8 cellular contexts compared by ENCODE assay signal in genomic region chr5:134006119-134006514, GRCh38. TPM values are rescaled to one million over a fixed set of nuclear protein-coding genes. Genes with fewer than 3 reads are reported as not detected.
DNase-seq lines count a peak whose midpoint lies in the region; ATAC-seq, FAIRE-seq and TF ChIP-seq lines count a peak whose summit lies in the region.
"Had no signal": no experiment of that assay in that cellular context is flagged by ENCODE, and none has a peak within 500 bp of the region (broad histone marks: within the 10 kb centered on the region; RNA-seq: fewer than 3 reads in every experiment).

No MANE protein-coding gene starts in this region.

- no peak for FAIRE-seq in kidney (lab: Jason Lieb, UNC)

- H3K27ac ChIP-seq in HUES64 (ENCODE audit: low read depth, low read length): no peak overlapping the region
- H3K27ac ChIP-seq in kidney (ENCODE audit: low read depth in 2 of 2, low read length in 2 of 2): peak overlapping the region; percentile 98 to 99
- peak overlapping the region; percentile 95 for H3K27ac ChIP-seq in stomach smooth muscle (ENCODE audit: low read length)

- H3K4me3 Mint-ChIP-seq in activated naive CD8-positive, alpha-beta T cell treated with anti-CD3 and anti-CD28 coated beads, Interleukin-2, amount 50 U/mL, for 24 hours: peak overlapping the region; percentile 88

- intact Hi-C loops in kidney (cut with DNase I): no loop called here

- DNase-seq in activated naive CD8-positive, alpha-beta T cell treated with anti-CD3 and anti-CD28 coated beads, Interleukin-2, amount 50 U/mL, for 24 hours: no peak
- peak; percentile 77 for DNase-seq in kidney
- DNase-seq in ecto neural progenitor cell (ENCODE audit: low spot score): no peak
- DNase-seq: stimulated activated CD8-positive, alpha-beta memory T cell treated with anti-CD3 and anti-CD28 coated beads, Interleukin-4, amount 100 ng/mL, for 48 hours had no signal

- H3K36me3 Mint-ChIP-seq in activated naive CD8-positive, alpha-beta T cell treated with anti-CD3 and anti-CD28 coated beads, Interleukin-2, amount 50 U/mL, for 24 hours (ENCODE audit: low read depth): peaks cover 27% of the 10 kb centered on the region

- H3K4me1 ChIP-seq in HUES64 (ENCODE audit: insufficient read depth, low read length) (peaks cover 19% of the 10 kb centered on the region), kidney (ENCODE audit: control insufficient read depth in 1 of 2, insufficient read depth in 1 of 2, low read depth in 1 of 2, low read length in 2 of 2) (peaks cover 22 to 28% of the 10 kb centered on the region in 2 donors), stomach smooth muscle (ENCODE audit: control insufficient read depth, insufficient read depth, low read length) (peaks cover 36% of the 10 kb centered on the region)

- no peaks in the 10 kb centered on the region for H3K27me3 ChIP-seq in HUES64 (ENCODE audit: insufficient read depth, low read length)
- no peaks in the 10 kb centered on the region for H3K27me3 ChIP-seq in stomach smooth muscle (ENCODE audit: control insufficient read depth in 1 of 2, insufficient read depth in 2 of 2, low read length in 2 of 2)

- H3K9me3 ChIP-seq in HUES64 (ENCODE audit: insufficient read depth, low read depth, low read length) (no peaks in the 10 kb centered on the region), kidney (ENCODE audit: control insufficient read depth in 1 of 2, low read length in 2 of 2) (no peaks in the 10 kb centered on the region), stomach smooth muscle (ENCODE audit: control insufficient read depth in 2 of 2, low read length in 2 of 2) (no peaks in the 10 kb centered on the region)

- ATAC-seq in activated naive CD8-positive, alpha-beta T cell treated with anti-CD3 and anti-CD28 coated beads, Interleukin-2, amount 50 U/mL, for 24 hours: no peak
- ATAC-seq in GM19035 (IDR thresholded peaks at IDR 0.05; ENCODE audit: unreplicated experiment) (no peak), HG02885 (IDR thresholded peaks at IDR 0.05; ENCODE audit: poor library complexity, unreplicated experiment) (no peak)

- H3K36me3 ChIP-seq in HUES64 (ENCODE audit: insufficient read depth, low read length): peaks cover 14% of the 10 kb centered on the region
- H3K36me3 ChIP-seq in kidney (ENCODE audit: control insufficient read depth in 1 of 2, insufficient read depth in 2 of 2, low read length in 2 of 2): no peaks in the 10 kb centered on the region
- H3K36me3 ChIP-seq in stomach smooth muscle (ENCODE audit: control insufficient read depth in 2 of 2, insufficient read depth in 2 of 2, low read length in 2 of 2): peaks cover 0 to under 1% of the 10 kb centered on the region in 2 donors

- no peak for TF ChIP-seq CTCF in kidney (IDR thresholded peaks at IDR 0.05; ENCODE audit: borderline replicate concordance, extremely low read depth, insufficient read depth)

- H3K4me3 ChIP-seq in HUES64 (ENCODE audit: low read length) (peak overlapping the region; percentile 91), kidney (ENCODE audit: low read length in 2 of 2) (peak overlapping the region in 1 of 2 donors; percentile 82), stomach smooth muscle (ENCODE audit: low read length in 2 of 2) (peak overlapping the region; percentile 85 to 87)

- H3K9ac ChIP-seq in HUES64 (ENCODE audit: low read depth, low read length): no peak overlapping the region
- H3K9ac ChIP-seq in kidney (ENCODE audit: low read length in 2 of 2): peak overlapping the region in 1 of 2 donors; percentile 95
- H3K9ac ChIP-seq in stomach smooth muscle (ENCODE audit: low read length in 2 of 2): peak overlapping the region; percentile 85 to 96

- 63% methylated on average over 13 of the region's 13 CpGs for WGBS in HUES64

- no peaks in the 10 kb centered on the region for H3K27me3 Mint-ChIP-seq in activated naive CD8-positive, alpha-beta T cell treated with anti-CD3 and anti-CD28 coated beads, Interleukin-2, amount 50 U/mL, for 24 hours

- no peaks in the 10 kb centered on the region for H3K9me3 Mint-ChIP-seq in activated naive CD8-positive, alpha-beta T cell treated with anti-CD3 and anti-CD28 coated beads, Interleukin-2, amount 50 U/mL, for 24 hours

- peaks cover 41% of the 10 kb centered on the region for H3K4me1 Mint-ChIP-seq in activated naive CD8-positive, alpha-beta T cell treated with anti-CD3 and anti-CD28 coated beads, Interleukin-2, amount 50 U/mL, for 24 hours

- no peak overlapping the region for H3K27ac Mint-ChIP-seq in activated naive CD8-positive, alpha-beta T cell treated with anti-CD3 and anti-CD28 coated beads, Interleukin-2, amount 50 U/mL, for 24 hours

RNA-seq across cellular contexts. Expression of gene VDAC1, which starts 1.3 kb away (rescaled TPM):
- polyA plus RNA-seq in HUES64 (2013, experiment 1 of 2): 171 TPM
- 190 TPM for polyA plus RNA-seq in HUES64 (2013, experiment 2 of 2)
- 148 TPM for total RNA-seq in kidney
- 285 TPM for polyA plus RNA-seq in kidney (ENCODE audit: insufficient read depth, low read depth, low replicate concordance)

RNA-seq across cellular contexts. Expression of gene C5orf15, which starts 37.7 kb away (rescaled TPM):
- 39.1 TPM for polyA plus RNA-seq in HUES64 (2013, experiment 1 of 2)
- 47.7 TPM for polyA plus RNA-seq in HUES64 (2013, experiment 2 of 2)
- total RNA-seq in kidney: 43.9 TPM
- 54.4 TPM for polyA plus RNA-seq in kidney (ENCODE audit: insufficient read depth, low read depth, low replicate concordance)
